ENCODE assay signal across 14 cellular contexts in the genomic region with DNA sequence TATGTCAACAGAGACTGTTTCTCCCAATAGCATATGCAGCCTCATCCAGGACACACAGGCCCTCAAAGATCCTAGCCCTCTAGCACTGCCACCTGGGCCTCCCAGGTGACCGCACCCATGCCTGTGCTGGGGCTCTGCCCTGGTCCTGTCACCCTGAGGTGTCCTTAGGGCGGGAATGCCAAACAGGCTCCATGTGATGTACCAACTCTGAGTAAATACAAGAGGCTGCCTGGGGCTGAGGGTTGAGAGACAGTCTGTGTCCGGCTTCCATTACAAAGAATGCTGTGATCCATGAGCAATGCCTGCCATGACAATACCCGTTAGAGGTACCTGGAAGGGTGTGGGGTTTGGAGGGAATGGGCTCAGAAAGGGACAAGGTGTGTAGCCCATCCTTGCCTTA.
"Had no signal": no experiment of that assay in that cellular context is flagged by ENCODE, and none has a peak within 500 bp of the region (broad histone marks: within the 10 kb centered on the region; RNA-seq: fewer than 3 reads in every experiment).

No MANE protein-coding gene starts in this region.

- ATAC-seq: natural killer cell, WTC11 had no signal

- H3K27ac Mint-ChIP-seq: natural killer cell, WTC11 had no signal

- H3K36me3 Mint-ChIP-seq: natural killer cell, WTC11 had no signal

- H3K4me2 ChIP-seq: smooth muscle cell had no signal

- H3K27me3 Mint-ChIP-seq: activated T-cell treated with anti-CD3 and anti-CD28 coated beads, Interleukin-2, amount 50 U/mL, for 24 hours had no signal

- DNase-seq: activated CD4-positive, alpha-beta T cell treated with anti-CD3 and anti-CD28 coated beads for 48 hours; activated gamma-delta T cell; activated T-cell treated with anti-CD3 and anti-CD28 coated beads, Interleukin-2, amount 50 U/mL, for 24 hours; aorta; dorsolateral prefrontal cortex; esophagus squamous epithelium; foreskin fibroblast; glutamatergic neuron; natural killer cell; nucleus accumbens had no signal

- H3K27me3 ChIP-seq: dorsolateral prefrontal cortex, esophagus squamous epithelium, right atrium auricular region, tibial nerve had no signal

- H3K9me3 ChIP-seq: esophagus squamous epithelium, right atrium auricular region, tibial nerve had no signal

- H3K4me1 ChIP-seq: esophagus squamous epithelium, right atrium auricular region, tibial nerve had no signal

- H3K4me3 ChIP-seq: dorsolateral prefrontal cortex, esophagus squamous epithelium, right atrium auricular region, smooth muscle cell, tibial nerve had no signal

- H3K27ac ChIP-seq: dorsolateral prefrontal cortex, esophagus squamous epithelium, right atrium auricular region, tibial nerve had no signal

- H3K4me3 Mint-ChIP-seq: activated T-cell treated with anti-CD3 and anti-CD28 coated beads, Interleukin-2, amount 50 U/mL, for 24 hours; natural killer cell; WTC11 had no signal

- H3K9me3 Mint-ChIP-seq: activated T-cell treated with anti-CD3 and anti-CD28 coated beads, Interleukin-2, amount 50 U/mL, for 24 hours; natural killer cell; WTC11 had no signal

- H3K36me3 ChIP-seq: esophagus squamous epithelium, right atrium auricular region, tibial nerve had no signal
